Comparison of ENCODE assay signal across 8 cellular contexts in genomic region chr10:103855424-103855823, GRCh38. TPM values are rescaled to one million over a fixed set of nuclear protein-coding genes. Genes with fewer than 3 reads are reported as not detected.
DNase-seq lines count a peak whose midpoint lies in the region; ATAC-seq and TF ChIP-seq lines count a peak whose summit lies in the region.

Gene SH3PXD2A (minus strand): TSS chr10:103855576. CDS start chr10:103855266, 310 bp downstream.

- POLR2A ChIA-PET in T-cell (lab: Charles Lee): no interaction called here

- H3K36me3 ChIP-seq in colonic mucosa (no peaks in the 10 kb centered on the region), right lobe of liver (no peaks in the 10 kb centered on the region)

- H3K4me3 Mint-ChIP-seq in T-cell: peak within 1 kb of the TSS; percentile 77 to 86 (median 80)

- no peaks in the 10 kb centered on the region for H3K9me3 ChIP-seq in colonic mucosa
- H3K9me3 ChIP-seq in right lobe of liver: no peaks in the 10 kb centered on the region

- intact Hi-C loops in colonic mucosa (cut with DNase I) (loop anchor here (10.0 kb wide), 1 partner anchor 71 kb away; no protein-coding TSS in a partner anchor), right lobe of liver (cut with DNase I) (loop anchor here (5.0 kb wide), 1 partner anchor 143 kb away; no protein-coding TSS in a partner anchor)

- peak within 1 kb of the TSS; percentile 79 to 96 for H3K9ac ChIP-seq in colonic mucosa (ENCODE audit: low read depth in 2 of 2, low read length in 2 of 2)

- peak within 1 kb of the TSS; percentile 79 for H3K4me3 ChIP-seq in colonic mucosa
- H3K4me3 ChIP-seq in right lobe of liver: peak within 1 kb of the TSS; percentile 62 to 75 (median 66)

- H3K36me3 Mint-ChIP-seq in T-cell: no peaks in the 10 kb centered on the region

- CTCF ChIA-PET in T-cell (lab: Charles Lee): interaction anchor here (1.3 to 2.0 kb wide), 3 partner anchors 143 kb away, joined by 4 to 10 read pairs (median 7); no protein-coding TSS in a partner anchor

- H3K9me3 Mint-ChIP-seq in T-cell: no peaks in the 10 kb centered on the region

- TF ChIP-seq POLR2A in right lobe of liver (IDR thresholded peaks at IDR 0.05): no peak

- H3K4me1 Mint-ChIP-seq in T-cell: peaks cover 0 to 20% (median 17%) of the 10 kb centered on the region in 3 donors

- ATAC-seq in T-cell (replicated peaks in 1 of 4): peak; percentile 47 to 70 (median 59)
- peak; percentile 45 to 58 (median 51) for ATAC-seq in right lobe of liver

- WGBS in right lobe of liver (ENCODE audit: insufficient coverage, low coverage, low lambda C conversion rate, missing lambda C conversion rate): 1% methylated on average over 15 of the region's 54 CpGs

- TF ChIP-seq CTCF in colonic mucosa (IDR thresholded peaks at IDR 0.05) (no peak), right lobe of liver (IDR thresholded peaks at IDR 0.05) (peak in 1 of 4 donors; percentile 29), subcutaneous adipose tissue (IDR thresholded peaks at IDR 0.05; ENCODE audit: low read depth) (no peak)

- H3K4me1 ChIP-seq in colonic mucosa (peaks cover 30% of the 10 kb centered on the region), right lobe of liver (peaks cover 0 to 17% (median 3%) of the 10 kb centered on the region in 4 donors)

- H3K27ac Mint-ChIP-seq in T-cell: peak within 1 kb of the TSS in 1 of 2 donors; percentile 2

- DNase-seq in NCI-H345 (lab: John Stamatoyannopoulos, UW) (peak; percentile 21), NCI-H345 treated with DMSO at 0.1 percent for 48 hours (lab: John Stamatoyannopoulos, UW; ENCODE audit: unreplicated experiment) (no peak), T-cell (peak in 11 of 34 experiments; percentile 2 to 22 (median 10)), colonic mucosa (no peak), right lobe of liver (peak in 2 of 3 donors; percentile 50 to 64), SW480 (ENCODE audit: low spot score) (no peak), NCI-H2029 treated with DMSO at 0.1 percent for 48 hours (lab: John Stamatoyannopoulos, UW) (no peak)

- H3K27me3 Mint-ChIP-seq in T-cell: peaks cover 30 to 33% of the 10 kb centered on the region in 2 donors

- H3K27me3 ChIP-seq in colonic mucosa (no peaks in the 10 kb centered on the region), right lobe of liver (no peaks in the 10 kb centered on the region)

- peak within 1 kb of the TSS; percentile 51 for H3K27ac ChIP-seq in colonic mucosa
- H3K27ac ChIP-seq in right lobe of liver: peak within 1 kb of the TSS in 2 of 3 donors; percentile 35 to 39

RNA-seq across cellular contexts. Expression of gene SH3PXD2A, which starts in this region (rescaled TPM):
- 10 to 100 TPM in 2 of 5 donors, 1 to 10 TPM in 3; 5.8 to 11.8 (median 9.8) TPM for total RNA-seq in T-cell
- 10 to 100 TPM; 37.5 to 40.8 TPM for total RNA-seq in colonic mucosa
- 10 to 100 TPM in 3 of 6 experiments, 1 to 10 TPM in 3; 3.0 to 38.3 (median 10.0) TPM for total RNA-seq in right lobe of liver
- total RNA-seq in subcutaneous adipose tissue: 10 to 100 TPM; 13.0 to 23.6 (median 18.7) TPM

Comparison
In these comparisons a context has a peak if more than half of its experiments do, and no peak if none do; other contexts are left out.
1. DNase-seq: peak in NCI-H345 (single experiment) and right lobe of liver (2 of 3); none in NCI-H345 treated with DMSO at 0.1 percent for 48 hours (single experiment), colonic mucosa (single experiment), SW480 (single experiment) and NCI-H2029 treated with DMSO at 0.1 percent for 48 hours (single experiment).